21 cellular contexts compared by ENCODE assay signal in genomic region chr1:200771625-200772555, GRCh38. TPM values are rescaled to one million over a fixed set of nuclear protein-coding genes. Genes with fewer than 3 reads are reported as not detected.
A peak's percentile ranks its signal among the peaks of the same experiment; 100 is the strongest.
DNase-seq lines count a peak whose midpoint lies in the region; ATAC-seq and TF ChIP-seq lines count a peak whose summit lies in the region.
"Had no signal": no experiment of that assay in that cellular context is flagged by ENCODE, and none has a peak within 500 bp of the region (broad histone marks: within the 10 kb centered on the region; RNA-seq: fewer than 3 reads in every experiment).

No MANE protein-coding gene starts in this region.

- CTCF ChIA-PET in PC-3 (lab: Charles Lee): interaction anchor here (0.8 kb wide), 1 partner anchor 150 kb away, joined by 3 read pairs; no protein-coding TSS in a partner anchor

- H2BK120ac ChIP-seq in mesendoderm (ENCODE audit: low read depth, low read length): no peak overlapping the region

- peaks cover 3% of the 10 kb centered on the region for H3K79me1 ChIP-seq in mesendoderm (ENCODE audit: low read length)

- intact Hi-C loops in PC-3 (cut with micrococcal nuclease): loop anchor here (2.0 kb wide), 1 partner anchor 33 kb away; the partner anchor contains the start of gene CAMSAP2

- no peak overlapping the region for H2BK5ac ChIP-seq in mesendoderm (ENCODE audit: low read length)

- ATAC-seq in PC-3: peak; percentile 91
- no peak for ATAC-seq in HG02588 (IDR thresholded peaks at IDR 0.05; ENCODE audit: unreplicated experiment)
- no peak for ATAC-seq in GM21619 (IDR thresholded peaks at IDR 0.05; ENCODE audit: unreplicated experiment)
- ATAC-seq: activated CD8-positive, alpha-beta T cell treated with anti-CD3 and anti-CD28 coated beads for 36 hours had no signal

- no TSS peak for BruUV-seq in PC-3 (replicated peaks; lab: Mats Ljungman, UMichigan)

- H3K9ac ChIP-seq in PC-3 (ENCODE audit: low read length) (0 out of 2 replicates have a peak overlapping the region, but pooled peaks have one; percentile 1), mesendoderm (ENCODE audit: low read length) (no peak overlapping the region)
- H3K9ac ChIP-seq: KMS-11 had no signal

- H3K27ac ChIP-seq in PC-3 (ENCODE audit: low read length) (peak overlapping the region; percentile 52), epithelial cell of prostate (peak overlapping the region; percentile 91), mesendoderm (ENCODE audit: low read depth, low read length) (no peak overlapping the region)
- H3K27ac ChIP-seq: KMS-11, vagina had no signal

- no peak overlapping the region for H2AK5ac ChIP-seq in mesendoderm (ENCODE audit: low read length)

- POLR2A ChIA-PET in PC-3 (lab: Charles Lee; ENCODE audit: unreplicated experiment): interaction anchor here (0.5 to 0.7 kb wide), 3 partner anchors 32 to 160 kb away, joined by 3 to 12 read pairs (median 6); no protein-coding TSS in a partner anchor

- no peak for TF ChIP-seq CTCF in PC-3 (conservative IDR thresholded peaks at IDR 0.05; ENCODE audit: low read depth, low read length)

- peaks cover 33% of the 10 kb centered on the region for H3K36me3 ChIP-seq in PC-3 (ENCODE audit: low read depth, low read length)
- H3K36me3 ChIP-seq in mesendoderm (ENCODE audit: control insufficient read depth, insufficient read depth, low read length): no peaks in the 10 kb centered on the region

- no peaks in the 10 kb centered on the region for H3K9me3 ChIP-seq in PC-3 (ENCODE audit: low read length)
- H3K9me3 ChIP-seq: vagina had no signal

- no peak overlapping the region for H3K18ac ChIP-seq in mesendoderm (ENCODE audit: low read length)

- H3K4me1 ChIP-seq in PC-3 (ENCODE audit: insufficient read depth, low read length) (peaks cover 9% of the 10 kb centered on the region), mesendoderm (ENCODE audit: control insufficient read depth, low read depth, low read length) (peaks cover 2% of the 10 kb centered on the region)

- H3K4me3 ChIP-seq in PC-3 (ENCODE audit: low read length): 0 out of 2 replicates have a peak overlapping the region, but pooled peaks have one; percentile 1
- no peak overlapping the region for H3K4me3 ChIP-seq in mesendoderm (ENCODE audit: low read length)
- H3K4me3 ChIP-seq: vagina had no signal

- H3F3A ChIP-seq in PC-3 (ENCODE audit: low read length, unreplicated experiment): peaks cover 5% of the 10 kb centered on the region

- no peak overlapping the region for H3K56ac ChIP-seq in mesendoderm (ENCODE audit: low read length)

- WGBS in mesendoderm (ENCODE audit: extremely low coverage, insufficient coverage, low lambda C conversion rate): no CpG with 5 or more reads among the region's 5 CpGs

- no peaks in the 10 kb centered on the region for H3K9me2 ChIP-seq in PC-3 (replicated peaks; ENCODE audit: low read length)

- H4K5ac ChIP-seq in mesendoderm (ENCODE audit: low read length): no peak overlapping the region

- H3K4me2 ChIP-seq in PC-3 (ENCODE audit: low read length) (peak overlapping the region; percentile 38), mesendoderm (ENCODE audit: low read length) (no peak overlapping the region)
- H3K4me2 ChIP-seq: KMS-11 had no signal

- H4K20me1 ChIP-seq in PC-3 (ENCODE audit: low read length): peaks cover 4% of the 10 kb centered on the region; the same call in 1 of the 2 replicates

- no peak overlapping the region for H4K8ac ChIP-seq in mesendoderm (ENCODE audit: low read depth, low read length)

- H3K27me3 ChIP-seq in PC-3 (ENCODE audit: low read length) (no peaks in the 10 kb centered on the region), mesendoderm (ENCODE audit: insufficient read depth, low read length, poor library complexity) (no peaks in the 10 kb centered on the region)
- H3K27me3 ChIP-seq: vagina had no signal

- no peak overlapping the region for H3K4ac ChIP-seq in mesendoderm (ENCODE audit: low read depth, low read length)

- in situ Hi-C loops in ACHN (cut with HindIII; ENCODE audit: low pct_ligation_motif_present, low pct_unique_long_range_greater_than_20kb, low sequenced_read_pairs): no loop called here

- no peak overlapping the region for H2BK15ac ChIP-seq in mesendoderm (replicated peaks; ENCODE audit: low read depth)

- H2AFZ ChIP-seq in PC-3 (ENCODE audit: low read length): no peak overlapping the region

- peak; percentile 19 for DNase-seq in ACHN
- peak; percentile 91 for DNase-seq in PC-3
- peak; percentile 33 for DNase-seq in epithelial cell of prostate (ENCODE audit: low read depth, low spot score)
- peak; percentile 42 for DNase-seq in mesendoderm
- DNase-seq in COR-L47 (lab: John Stamatoyannopoulos, UW): no peak
- DNase-seq in hippocampal formation (lab: John Stamatoyannopoulos, UW): no peak
- DNase-seq: activated CD8-positive, alpha-beta T cell treated with anti-CD3 and anti-CD28 coated beads for 36 hours; activated naive CD4-positive, alpha-beta T cell treated with Interleukin-2 at 50 U/mL for 16 hours; activated T-cell treated with anti-CD3 and anti-CD28 coated beads, Interleukin-2, amount 50 U/mL, for 24 hours; amygdala; central memory CD4-positive, alpha-beta T cell; DMS 273 treated with DMSO at 0.1 percent for 48 hours; effector CD4-positive, alpha-beta T cell; NCI-H1930; NK-92 treated with Interleukin-12 subunit alpha and Interleukin-12 subunit beta, amount 100 ng/mL, for 24 hours; nucleus accumbens; stimulated activated CD4-positive, alpha-beta T cell treated with anti-CD3 and anti-CD28 coated beads, Interleukin-12 subunit alpha, Interleukin-12 subunit beta, amount 100 ng/mL, for 4 hours had no signal

- H3K23ac ChIP-seq in mesendoderm (ENCODE audit: low read length): no peak overlapping the region

- H3K79me2 ChIP-seq in PC-3 (ENCODE audit: low read length): peaks cover 24% of the 10 kb centered on the region
- no peaks in the 10 kb centered on the region for H3K79me2 ChIP-seq in mesendoderm (ENCODE audit: control insufficient read depth, insufficient read depth, low read length)

RNA-seq across cellular contexts. Expression of gene CAMSAP2, which starts 33.2 kb away (rescaled TPM):
- total RNA-seq in PC-3 (2014; rRNA removed): 28.6 and 29.5 TPM in 2 replicates
- 18.9 TPM for polyA plus RNA-seq in mesendoderm (2013, experiment 1 of 2)
- 19.1 TPM for polyA plus RNA-seq in mesendoderm (2013, experiment 2 of 2)

Comparison
In these comparisons a context has a peak if more than half of its experiments do, and no peak if none do; other contexts are left out.
1. DNase-seq: peak in ACHN (single experiment), PC-3 (single experiment), epithelial cell of prostate (single experiment) and mesendoderm (single experiment); none in COR-L47 (single experiment) and hippocampal formation (0 of 2).